In the genomic region with DNA sequence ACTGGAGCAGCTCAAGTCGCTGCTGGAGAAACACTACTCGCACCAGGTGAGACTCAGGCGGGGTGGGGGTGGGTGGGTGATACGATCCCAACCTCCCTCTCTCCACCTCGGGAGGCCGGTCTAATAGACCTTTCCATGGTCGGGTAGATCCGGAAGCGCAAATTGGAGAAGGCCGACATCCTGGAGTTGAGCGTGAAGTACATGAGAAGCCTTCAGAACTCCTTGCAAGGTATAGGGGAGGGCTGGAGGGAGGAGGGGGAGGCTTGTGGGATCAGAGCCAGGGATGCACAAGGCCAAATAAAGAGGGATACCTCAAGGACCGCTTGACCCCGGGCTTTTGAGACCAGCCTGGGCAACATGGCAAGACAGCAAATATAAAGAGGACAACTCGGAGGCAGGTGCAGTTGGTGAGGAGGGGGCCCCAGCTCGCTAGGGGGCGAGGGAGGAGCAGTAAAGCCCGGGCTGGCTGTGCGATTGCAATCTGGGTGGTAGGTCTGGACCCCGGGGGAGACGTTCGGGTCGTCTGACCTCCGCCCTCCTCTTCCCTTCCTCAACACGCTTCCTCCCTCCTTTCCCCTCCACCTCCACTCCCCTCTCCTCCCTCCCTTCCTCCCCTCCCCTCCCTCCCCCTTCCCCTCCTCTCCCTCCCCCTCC, we compare ENCODE assay signal across 21 cellular contexts. TPM values are rescaled to one million over a fixed set of nuclear protein-coding genes. Genes with fewer than 3 reads are reported as not detected.
DNase-seq lines count a peak whose midpoint lies in the region; ATAC-seq and TF ChIP-seq lines count a peak whose summit lies in the region.
"Had no signal": no experiment of that assay in that cellular context is flagged by ENCODE, and none has a peak within 500 bp of the region (broad histone marks: within the 10 kb centered on the region; RNA-seq: fewer than 3 reads in every experiment).

No MANE protein-coding gene starts in this region.

- H3K4me3 Mint-ChIP-seq in WTC11, result peak overlapping the region; percentile 77
- H3K4me3 Mint-ChIP-seq: activated B cell treated with CpG ODN at 0.5 μM for 24 hours, memory B cell had no signal

- peaks cover 79 to 96% (median 89%) of the 10 kb centered on the region in 11 experiments for H3K27me3 ChIP-seq in BLaER1 treated with 17β-estradiol and CSF1 and Interleukin-3, amounts not matched to agents 10 nM and 100 nM
- peaks cover 55% of the 10 kb centered on the region for H3K27me3 ChIP-seq in H7 (ENCODE audit: control insufficient read depth, insufficient read depth, low read length)
- H3K27me3 ChIP-seq in iPS-20b (ENCODE audit: insufficient read depth, low read length), result peaks cover 70% of the 10 kb centered on the region

- H3K27ac ChIP-seq in BLaER1 treated with 17β-estradiol and CSF1 and Interleukin-3, amounts not matched to agents 10 nM and 100 nM, result no peak overlapping the region
- H3K27ac ChIP-seq in iPS-20b (ENCODE audit: low read length), result no peak overlapping the region
- H3K27ac ChIP-seq: cardiac muscle cell, dorsolateral prefrontal cortex, esophagus muscularis mucosa, prostate gland, skin epidermis had no signal

- H3K9ac ChIP-seq in BLaER1 treated with 17β-estradiol and CSF1 and Interleukin-3, amounts not matched to agents 10 nM and 100 nM, result no peak overlapping the region
- peak overlapping the region; percentile 68; the same call in 1 of the 2 replicates for H3K9ac ChIP-seq in iPS-20b (ENCODE audit: low read depth, low read length)

- H3K9me3 Mint-ChIP-seq in WTC11, result no peaks in the 10 kb centered on the region
- H3K9me3 Mint-ChIP-seq: activated B cell treated with CpG ODN at 0.5 μM for 24 hours; activated T-helper 2 cell treated with anti-CD3 and anti-CD28 coated beads, Interferon-gamma antibody, Interleukin-2, Interleukin-4, amounts not matched to agents 10 μg/mL and 5 μg/mL and 100 μg/mL, durations not matched to agents 14 hours and 24 hours and 36 hours; memory B cell had no signal

- peaks cover 0 to 84% (median 48%) of the 10 kb centered on the region in 11 experiments; a peak in 19 of 22 replicates for H4K20me1 ChIP-seq in BLaER1 treated with 17β-estradiol and CSF1 and Interleukin-3, amounts not matched to agents 10 nM and 100 nM

- no peak for TF ChIP-seq CTCF in WTC11 (IDR thresholded peaks at IDR 0.05)

- no peak for DNase-seq in H7
- no peak for DNase-seq in WTC11 (ENCODE audit: low spot score)
- DNase-seq in hepatic stellate cell (ENCODE audit: low spot score), result no peak
- no peak for DNase-seq in nucleus accumbens (lab: John Stamatoyannopoulos, UW)

- CTCF ChIA-PET in WTC11 (lab: Charles Lee), result interaction anchor here (0.6 to 21.4 kb wide), 24 partner anchors 9 to 276 kb away, joined by 3 to 489 read pairs (median 7); a partner anchor contains a TSS

- no peak overlapping the region for H3K27ac Mint-ChIP-seq in WTC11
- H3K27ac Mint-ChIP-seq: activated B cell treated with CpG ODN at 0.5 μM for 24 hours; activated T-helper 2 cell treated with anti-CD3 and anti-CD28 coated beads, Interferon-gamma antibody, Interleukin-2, Interleukin-4, amounts not matched to agents 10 μg/mL and 5 μg/mL and 100 μg/mL, durations not matched to agents 14 hours and 24 hours and 36 hours; memory B cell had no signal

- H3K9me3 ChIP-seq in BLaER1 treated with 17β-estradiol and CSF1 and Interleukin-3, amounts not matched to agents 10 nM and 100 nM (replicated peaks in 1 of 11), result no peaks in the 10 kb centered on the region
- no peaks in the 10 kb centered on the region for H3K9me3 ChIP-seq in iPS-20b (ENCODE audit: insufficient read depth, low read depth, low read length)
- H3K9me3 ChIP-seq: Caco-2, esophagus muscularis mucosa, prostate gland had no signal

- peaks cover 33% of the 10 kb centered on the region for H3K27me3 Mint-ChIP-seq in WTC11 (ENCODE audit: low read depth)

- no peaks in the 10 kb centered on the region for H3K36me3 Mint-ChIP-seq in WTC11
- H3K36me3 Mint-ChIP-seq: memory B cell had no signal

- no peak overlapping the region for H3K4me3 ChIP-seq in BLaER1 treated with 17β-estradiol and CSF1 and Interleukin-3, amounts not matched to agents 10 nM and 100 nM
- H3K4me3 ChIP-seq in H7 (ENCODE audit: insufficient read depth, low read depth, low read length) (peak overlapping the region; percentile 78), iPS-20b (ENCODE audit: low read length) (peak overlapping the region; percentile 86)
- H3K4me3 ChIP-seq: prostate gland, skin epidermis had no signal

- H3K4me1 ChIP-seq in BLaER1 treated with 17β-estradiol and CSF1 and Interleukin-3, amounts not matched to agents 10 nM and 100 nM, result peaks cover 40 to 97% (median 81%) of the 10 kb centered on the region in 10 experiments
- H3K4me1 ChIP-seq in iPS-20b (ENCODE audit: insufficient read depth, low read length), result peaks cover 31% of the 10 kb centered on the region

- H3K36me3 ChIP-seq in BLaER1 treated with 17β-estradiol and CSF1 and Interleukin-3, amounts not matched to agents 10 nM and 100 nM, result no peaks in the 10 kb centered on the region
- no peaks in the 10 kb centered on the region for H3K36me3 ChIP-seq in H7 (replicated peaks; ENCODE audit: control insufficient read depth, insufficient read depth, low read length)
- H3K36me3 ChIP-seq in iPS-20b (ENCODE audit: insufficient read depth, low read depth, low read length), result no peaks in the 10 kb centered on the region
- H3K36me3 ChIP-seq: cardiac muscle cell, esophagus muscularis mucosa, prostate gland had no signal

- POLR2A ChIA-PET in WTC11 (lab: Charles Lee), result interaction anchor here (0.6 to 1.1 kb wide), 4 partner anchors 10 to 176 kb away, joined by 3 read pairs; a partner anchor contains a TSS

- ATAC-seq in WTC11 (no peak), GM21619 (IDR thresholded peaks at IDR 0.05; ENCODE audit: unreplicated experiment) (no peak), GM21367 (IDR thresholded peaks at IDR 0.05; ENCODE audit: unreplicated experiment) (no peak)

- peak overlapping the region in 8 of 11 experiments; percentile 30 to 95 (median 80); a peak in 14 of 22 replicates for H3K4me2 ChIP-seq in BLaER1 treated with 17β-estradiol and CSF1 and Interleukin-3, amounts not matched to agents 10 nM and 100 nM

- H3K4me1 Mint-ChIP-seq in WTC11, result peaks cover 39% of the 10 kb centered on the region

TF ChIP-seq in WTC11, 78 proteins besides CTCF, POLR2A, EP300 and RAD21 (continues in another document):
- TF ChIP-seq ETV6 (CRISPR knock-in tag; IDR thresholded peaks at IDR 0.05) (no peak), EMX1 (CRISPR knock-in tag; IDR thresholded peaks at IDR 0.05) (no peak), TCF7 (CRISPR knock-in tag; IDR thresholded peaks at IDR 0.05; ENCODE audit: low read depth) (no peak)
- TF ChIP-seq, protein P1, sequence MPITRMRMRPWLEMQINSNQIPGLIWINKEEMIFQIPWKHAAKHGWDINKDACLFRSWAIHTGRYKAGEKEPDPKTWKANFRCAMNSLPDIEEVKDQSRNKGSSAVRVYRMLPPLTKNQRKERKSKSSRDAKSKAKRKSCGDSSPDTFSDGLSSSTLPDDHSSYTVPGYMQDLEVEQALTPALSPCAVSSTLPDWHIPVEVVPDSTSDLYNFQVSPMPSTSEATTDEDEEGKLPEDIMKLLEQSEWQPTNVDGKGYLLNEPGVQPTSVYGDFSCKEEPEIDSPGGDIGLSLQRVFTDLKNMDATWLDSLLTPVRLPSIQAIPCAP (CRISPR knock-in tag; IDR thresholded peaks at IDR 0.05), result 0 out of 2 replicates have a peak, but pooled peaks have one; percentile 6
- TF ChIP-seq, protein P2, sequence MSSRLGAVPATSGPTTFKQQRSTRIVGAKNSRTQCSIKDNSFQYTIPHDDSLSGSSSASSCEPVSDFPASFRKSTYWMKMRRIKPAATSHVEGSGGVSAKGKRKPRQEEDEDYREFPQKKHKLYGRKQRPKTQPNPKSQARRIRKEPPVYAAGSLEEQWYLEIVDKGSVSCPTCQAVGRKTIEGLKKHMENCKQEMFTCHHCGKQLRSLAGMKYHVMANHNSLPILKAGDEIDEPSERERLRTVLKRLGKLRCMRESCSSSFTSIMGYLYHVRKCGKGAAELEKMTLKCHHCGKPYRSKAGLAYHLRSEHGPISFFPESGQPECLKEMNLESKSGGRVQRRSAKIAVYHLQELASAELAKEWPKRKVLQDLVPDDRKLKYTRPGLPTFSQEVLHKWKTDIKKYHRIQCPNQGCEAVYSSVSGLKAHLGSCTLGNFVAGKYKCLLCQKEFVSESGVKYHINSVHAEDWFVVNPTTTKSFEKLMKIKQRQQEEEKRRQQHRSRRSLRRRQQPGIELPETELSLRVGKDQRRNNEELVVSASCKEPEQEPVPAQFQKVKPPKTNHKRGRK (CRISPR knock-in tag; IDR thresholded peaks at IDR 0.05; ENCODE audit: borderline replicate concordance), result no peak
- TF ChIP-seq, protein P3, sequence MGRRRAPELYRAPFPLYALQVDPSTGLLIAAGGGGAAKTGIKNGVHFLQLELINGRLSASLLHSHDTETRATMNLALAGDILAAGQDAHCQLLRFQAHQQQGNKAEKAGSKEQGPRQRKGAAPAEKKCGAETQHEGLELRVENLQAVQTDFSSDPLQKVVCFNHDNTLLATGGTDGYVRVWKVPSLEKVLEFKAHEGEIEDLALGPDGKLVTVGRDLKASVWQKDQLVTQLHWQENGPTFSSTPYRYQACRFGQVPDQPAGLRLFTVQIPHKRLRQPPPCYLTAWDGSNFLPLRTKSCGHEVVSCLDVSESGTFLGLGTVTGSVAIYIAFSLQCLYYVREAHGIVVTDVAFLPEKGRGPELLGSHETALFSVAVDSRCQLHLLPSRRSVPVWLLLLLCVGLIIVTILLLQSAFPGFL (CRISPR knock-in tag; IDR thresholded peaks at IDR 0.05; ENCODE audit: borderline replicate concordance), result no peak

RNA-seq across cellular contexts. Expression of a gene that starts 0.5 kb away (rescaled TPM):
- total RNA-seq in H7 (2014; rRNA removed; shearing (Covaris generic)), result 28.2 and 38.8 TPM in 2 replicates
- total RNA-seq in WTC11 (2021), result 74.7 to 78.7 TPM (median 78.3 TPM) in 3 replicates
- total RNA-seq: activated B cell treated with CpG ODN at 0.5 μM for 24 hours; activated T-helper 2 cell treated with anti-CD3 and anti-CD28 coated beads, Interferon-gamma antibody, Interleukin-2, Interleukin-4, amounts not matched to agents 10 μg/mL and 5 μg/mL and 100 μg/mL, durations not matched to agents 14 hours and 24 hours and 36 hours; Caco-2; cardiac muscle cell; dorsolateral prefrontal cortex; esophagus muscularis mucosa; G401; glomerular endothelial cell; kidney epithelial cell; naive thymus-derived CD8-positive, alpha-beta T cell; prostate gland had no signal

RNA-seq across cellular contexts. Expression of a gene that starts 8.8 kb away (rescaled TPM):
- total RNA-seq in H7 (2014; rRNA removed; shearing (Covaris generic)), result 195 and 196 TPM in 2 replicates
- 105 to 113 TPM (median 107 TPM) in 3 replicates for total RNA-seq in WTC11 (2021)

RNA-seq across cellular contexts. Expression of a gene that starts 16.4 kb away (rescaled TPM):
- 15.6 and 25.2 TPM in 2 replicates for total RNA-seq in H7 (2014; rRNA removed; shearing (Covaris generic))
- total RNA-seq in WTC11 (2021), result 13.4 to 14.8 TPM (median 14.6 TPM) in 3 replicates

RNA-seq across cellular contexts. Expression of a gene that starts 38.6 kb away (rescaled TPM):
- 6.8 and 25.3 TPM in 2 replicates for total RNA-seq in H7 (2014; rRNA removed; shearing (Covaris generic))
- 9.2 to 14.0 TPM (median 12.9 TPM) in 3 replicates for total RNA-seq in WTC11 (2021)

RNA-seq across cellular contexts. Expression of a gene that starts 45.1 kb away (rescaled TPM):
- 237 and 308 TPM in 2 replicates for total RNA-seq in H7 (2014; rRNA removed; shearing (Covaris generic))
- 441 to 512 TPM (median 491 TPM) in 3 replicates for total RNA-seq in WTC11 (2021)

Comparison
In these comparisons a context has a peak if more than half of its experiments do, and no peak if none do; other contexts are left out.
1. H3K4me3 ChIP-seq: peak in H7 (single experiment) and iPS-20b (single experiment); none in BLaER1 treated with 17β-estradiol and CSF1 and Interleukin-3, amounts not matched to agents 10 nM and 100 nM (0 of 10).